Comparison of ENCODE assay signal across 1 cellular context in genomic region chr1:214602764-214603657, GRCh38.
TF ChIP-seq lines count a peak whose summit lies in the region.

Gene CENPF, plus strand, starts transcription at chr1:214603195. Its CDS starts 10,560 bp downstream, at chr1:214613755.

TF ChIP-seq in K562, 482 proteins besides CTCF, POLR2A, EP300 and RAD21 (continued from another document and continues in another):
- 0 out of 2 replicates have a peak, but pooled peaks have one; percentile 20 for TF ChIP-seq GMEB1 (CRISPR knock-in tag; IDR thresholded peaks at IDR 0.05)
- TF ChIP-seq HOMEZ (CRISPR knock-in tag; IDR thresholded peaks at IDR 0.05), result no peak
- TF ChIP-seq RREB1 (CRISPR knock-in tag; IDR thresholded peaks at IDR 0.05), result 0 out of 2 replicates have a peak, but pooled peaks have one; percentile 52
- peak; percentile 89 for TF ChIP-seq C11orf30 (IDR thresholded peaks at IDR 0.05; ENCODE audit: low read depth)
- peak; percentile 86; the same call in 1 of the 2 replicates for TF ChIP-seq HBP1 (CRISPR knock-in tag; IDR thresholded peaks at IDR 0.05)
- 0 out of 2 replicates have a peak, but pooled peaks have one; percentile 48 for TF ChIP-seq CREB3L1 (IDR thresholded peaks at IDR 0.05; ENCODE audit: borderline replicate concordance, low read depth)
- TF ChIP-seq ZBTB43 (CRISPR knock-in tag; IDR thresholded peaks at IDR 0.05), result peak; percentile 66; the same call in 1 of the 2 replicates
- TF ChIP-seq GTF2E2 (tag; IDR thresholded peaks at IDR 0.05), result peak; percentile 50; the same call in 1 of the 2 replicates
- peak; percentile 31; the same call in 1 of the 2 replicates for TF ChIP-seq TCF15 (CRISPR knock-in tag; IDR thresholded peaks at IDR 0.05)
- 0 out of 2 replicates have a peak, but pooled peaks have one; percentile 37 for TF ChIP-seq EGR1 (conservative IDR thresholded peaks at IDR 0.05)
- TF ChIP-seq ZNF57 (CRISPR knock-in tag; IDR thresholded peaks at IDR 0.05), result no peak
- TF ChIP-seq HMBOX1 (IDR thresholded peaks at IDR 0.05), result no peak
- peak; percentile 100 for TF ChIP-seq ZNF766 (CRISPR knock-in tag; conservative IDR thresholded peaks at IDR 0.05)
- no peak for TF ChIP-seq TAF9B (IDR thresholded peaks at IDR 0.05; ENCODE audit: partially characterized antibody)
- peak; percentile 82; the same call in 1 of the 2 replicates for TF ChIP-seq RNF2 (IDR thresholded peaks at IDR 0.05)
- TF ChIP-seq NCOR1 (IDR thresholded peaks at IDR 0.05), result peak; percentile 55; the same call in 1 of the 2 replicates
- TF ChIP-seq ELK1 (CRISPR knock-in tag; IDR thresholded peaks at IDR 0.05), result no peak
- peak in 1 of 2 experiments; percentile 65; a peak in 2 of 4 replicates for TF ChIP-seq ARNT (IDR thresholded peaks at IDR 0.05)
- peak; percentile 61; the same call in 1 of the 2 replicates for TF ChIP-seq KLF1 (tag; IDR thresholded peaks at IDR 0.05)
- no peak for TF ChIP-seq STAG1 (CRISPR knock-in tag; IDR thresholded peaks at IDR 0.05; ENCODE audit: borderline replicate concordance)
- TF ChIP-seq KDM1A (IDR thresholded peaks at IDR 0.05), result 0 out of 4 replicates have a peak, but pooled peaks of 1 of the 2 experiments have one; percentile 2
- no peak for TF ChIP-seq MTF1 (CRISPR knock-in tag; IDR thresholded peaks at IDR 0.05; ENCODE audit: borderline replicate concordance)
- TF ChIP-seq FOXJ2 (tag; IDR thresholded peaks at IDR 0.05), result peak; percentile 100
- TF ChIP-seq HNRNPLL (IDR thresholded peaks at IDR 0.05; ENCODE audit: low read depth, low read length, poor library complexity, severe bottlenecking), result peak; percentile 100
- TF ChIP-seq ZBTB5 (IDR thresholded peaks at IDR 0.05), result no peak
- peak; percentile 81 for TF ChIP-seq SUPT5H (IDR thresholded peaks at IDR 0.05)
- TF ChIP-seq ZNF311 (CRISPR knock-in tag; IDR thresholded peaks at IDR 0.05), result no peak
- peak in 1 of 2 experiments; percentile 96; a peak in 2 of 3 replicates for TF ChIP-seq CBX3 (IDR thresholded peaks at IDR 0.05; ENCODE audit: borderline replicate concordance in 1 of 2, low read length in 2 of 2)
- TF ChIP-seq CSDE1 (IDR thresholded peaks at IDR 0.05), result peak in 1 of 2 experiments; percentile 19; a peak in 1 of 4 replicates
- peak; percentile 72; the same call in 1 of the 2 replicates for TF ChIP-seq NR2C2 (CRISPR knock-in tag; IDR thresholded peaks at IDR 0.05)
- peak; percentile 26; the same call in 1 of the 2 replicates for TF ChIP-seq NR2C2 (tag; IDR thresholded peaks at IDR 0.05)
- peak; percentile 61 for TF ChIP-seq ETS1 (conservative IDR thresholded peaks at IDR 0.05; ENCODE audit: control insufficient read depth, low read depth, low read length)
- peak; percentile 100 for TF ChIP-seq MYBL2 (IDR thresholded peaks at IDR 0.05; ENCODE audit: low read depth)
- TF ChIP-seq MYBL2 (CRISPR knock-in tag; IDR thresholded peaks at IDR 0.05; ENCODE audit: borderline replicate concordance), result peak; percentile 96; the same call in 1 of the 2 replicates
- peak; percentile 92; the same call in 1 of the 2 replicates for TF ChIP-seq FOXP1 (CRISPR knock-in tag; IDR thresholded peaks at IDR 0.05)
- peak; percentile 71; the same call in 1 of the 2 replicates for TF ChIP-seq KLF13 (tag; IDR thresholded peaks at IDR 0.05; ENCODE audit: borderline replicate concordance, low read depth)
- TF ChIP-seq RBFOX2 (IDR thresholded peaks at IDR 0.05; ENCODE audit: low read depth, low read length), result peak; percentile 97
- peak; percentile 95 for TF ChIP-seq POLR2G (IDR thresholded peaks at IDR 0.05; ENCODE audit: low read depth, low read length)
